10 cellular contexts compared by ENCODE assay signal in genomic region chr2:63300835-63301234, GRCh38.
DNase-seq lines count a peak whose midpoint lies in the region; ATAC-seq lines count a peak whose summit lies in the region.
"Had no signal": no experiment of that assay in that cellular context is flagged by ENCODE, and none has a peak within 500 bp of the region (broad histone marks: within the 10 kb centered on the region; RNA-seq: fewer than 3 reads in every experiment).

No MANE protein-coding gene starts in this region.

- H3K4me1 ChIP-seq in aorta (ENCODE audit: control insufficient read depth in 1 of 2, insufficient read depth in 2 of 2, low read length in 2 of 2) = no peaks in the 10 kb centered on the region

- no peak for ATAC-seq in aorta (ENCODE audit: low FRiP score)
- ATAC-seq: activated naive CD8-positive, alpha-beta T cell treated with anti-CD3 and anti-CD28 coated beads, Interleukin-2, amount 50 U/mL, for 24 hours had no signal

- peak; percentile 0 for DNase-seq in NCI-H748 (lab: John Stamatoyannopoulos, UW; ENCODE audit: unreplicated experiment)
- DNase-seq in NCI-H748 treated with DMSO at 0.1 percent for 48 hours (lab: John Stamatoyannopoulos, UW) = no peak
- DNase-seq in HT-29 (ENCODE audit: low spot score) = peak; percentile 51
- peak; percentile 19 for DNase-seq in RPMI8226
- DNase-seq in iPS DF 19.7 (ENCODE audit: low read depth, low spot score) = peak; percentile 23
- no peak for DNase-seq in NCI-H187 treated with DMSO at 0.1 percent for 48 hours (lab: John Stamatoyannopoulos, UW)
- DNase-seq in SW 1271 (lab: John Stamatoyannopoulos, UW) = no peak
- no peak for DNase-seq in aorta
- DNase-seq: NCI-H524 treated with DMSO at 0.1 percent for 48 hours had no signal

- no peak overlapping the region for H3K27ac ChIP-seq in aorta (ENCODE audit: low read depth in 1 of 2, low read length in 2 of 2)

- intact Hi-C loops in aorta (cut with DNase I) = no loop called here

- H3K36me3 ChIP-seq in aorta (ENCODE audit: control insufficient read depth in 1 of 2, insufficient read depth in 2 of 2, low read length in 1 of 2) = peaks cover 3 to 9% of the 10 kb centered on the region in 2 donors

- no peaks in the 10 kb centered on the region for H3K27me3 ChIP-seq in aorta (ENCODE audit: control insufficient read depth in 1 of 2, insufficient read depth in 2 of 2, low read length in 1 of 2)

- WGBS in aorta, 2 donors = 98 to 100% methylated on average over 2 of the region's 2 CpGs

- H3K4me3 ChIP-seq in aorta (ENCODE audit: low read length in 2 of 2) = no peak overlapping the region

- peaks cover 15% of the 10 kb centered on the region for H3K9me3 ChIP-seq in aorta (ENCODE audit: control insufficient read depth, low read length)

Comparison
In these comparisons a context has a peak if more than half of its experiments do, and no peak if none do; other contexts are left out.
1. DNase-seq: peak in NCI-H748 (single experiment), HT-29 (single experiment), RPMI8226 (single experiment) and iPS DF 19.7 (single experiment); none in NCI-H748 treated with DMSO at 0.1 percent for 48 hours (single experiment), NCI-H187 treated with DMSO at 0.1 percent for 48 hours (single experiment), SW 1271 (0 of 2) and aorta (0 of 2).